Comparison of ENCODE assay signal across 8 cellular contexts in genomic region chr5:156815988-156816599, GRCh38. TPM values are rescaled to one million over a fixed set of nuclear protein-coding genes. Genes with fewer than 3 reads are reported as not detected.
DNase-seq lines count a peak whose midpoint lies in the region; ATAC-seq lines count a peak whose summit lies in the region.

No MANE protein-coding gene starts in this region.

- peak; percentile 60 for ATAC-seq in GM18519 (IDR thresholded peaks at IDR 0.05; ENCODE audit: low FRiP score, unreplicated experiment)
- peak; percentile 71 for ATAC-seq in HG03432 (IDR thresholded peaks at IDR 0.05; ENCODE audit: unreplicated experiment)

- in situ Hi-C loops in Caki2 (cut with HindIII; ENCODE audit: low pct_unique_long_range_greater_than_20kb, low sequenced_read_pairs) = no loop called here

- DNase-seq in Caki2 (ENCODE audit: low read depth) = peak; percentile 34
- DNase-seq in SKM-1 treated with dmso at 0.1 percent for 144 hours (lab: John Stamatoyannopoulos, UW; ENCODE audit: unreplicated experiment) = peak; percentile 47
- DNase-seq in germinal center (ENCODE audit: low spot score) = peak; percentile 27
- DNase-seq in stimulated activated CD8-positive, alpha-beta memory T cell treated with anti-CD3 and anti-CD28 coated beads, Interleukin-4, amount 100 ng/mL, for 48 hours = peak; percentile 33
- DNase-seq in DMS79 treated with DMSO at 0.1 percent for 48 hours (lab: John Stamatoyannopoulos, UW) = no peak
- DNase-seq in cerebellar nuclear complex (lab: John Stamatoyannopoulos, UW) = no peak

RNA-seq across cellular contexts. Expression of gene PPP1R2B, which starts 34.0 kb away (rescaled TPM):
- not detected in 2 replicates for total RNA-seq in Caki2 (2014; rRNA removed; shearing (Covaris generic); ENCODE audit: low replicate concordance)

Comparison
In these comparisons a context has a peak if more than half of its experiments do, and no peak if none do; other contexts are left out.
1. DNase-seq: peak in Caki2 (single experiment), SKM-1 treated with dmso at 0.1 percent for 144 hours (single experiment), germinal center (single experiment) and stimulated activated CD8-positive, alpha-beta memory T cell treated with anti-CD3 and anti-CD28 coated beads, Interleukin-4, amount 100 ng/mL, for 48 hours (single experiment); none in DMS79 treated with DMSO at 0.1 percent for 48 hours (single experiment) and cerebellar nuclear complex (0 of 2).